26 cellular contexts compared by ENCODE assay signal in genomic region chr4:105422207-105422920, GRCh38.
"Had no signal": no experiment of that assay in that cellular context is flagged by ENCODE, and none has a peak within 500 bp of the region (broad histone marks: within the 10 kb centered on the region; RNA-seq: fewer than 3 reads in every experiment).

No MANE protein-coding gene starts in this region.

- H3K27me3 ChIP-seq: esophagus muscularis mucosa, foreskin keratinocyte, heart right ventricle, neutrophil, right atrium auricular region, spleen, stomach, thyroid gland, vagina had no signal

- H3K9me3 ChIP-seq: esophagus muscularis mucosa, left ventricle myocardium inferior, lower lobe of right lung, neutrophil, prostate gland, stomach, thyroid gland, vagina had no signal

- ATAC-seq: foreskin keratinocyte; heart right ventricle; left colon; lower lobe of right lung; naive thymus-derived CD8-positive, alpha-beta T cell; stimulated activated naive B cell treated with anti-CD40 and anti-IgM and Interleukin-4, amounts not matched to agents 10 μg/mL and 1 μg/mL and 100 μg/mL, for 72 hours had no signal

- H3K4me1 ChIP-seq: foreskin keratinocyte, heart right ventricle, left ventricle myocardium inferior, lower lobe of right lung, parathyroid adenoma, prostate gland, right atrium auricular region, spleen, stomach, thyroid gland, vagina had no signal

- H3K27ac ChIP-seq: coronary artery, esophagus muscularis mucosa, foreskin keratinocyte, heart right ventricle, left ventricle myocardium inferior, lower lobe of right lung, neutrophil, parathyroid adenoma, prostate gland, right atrium auricular region, skin epidermis, spleen, stomach, thyroid gland, vagina had no signal

- FAIRE-seq: endothelial cell of umbilical vein had no signal

- H3K36me3 ChIP-seq: prostate gland, thyroid gland had no signal

- H3K4me1 Mint-ChIP-seq: neural crest cell; stimulated activated naive B cell treated with anti-CD40 and anti-IgM and Interleukin-4, amounts not matched to agents 10 μg/mL and 1 μg/mL and 100 μg/mL, for 72 hours had no signal

- DNase-seq: dermis blood vessel endothelial cell; effector memory CD4-positive, alpha-beta T cell; foreskin keratinocyte; glutamatergic neuron; heart right ventricle; hippocampal formation; kidney glomerular epithelial cell; left colon; left ventricle myocardium inferior; lower lobe of right lung; naive thymus-derived CD8-positive, alpha-beta T cell; spleen; stimulated activated CD4-positive, alpha-beta T cell treated with anti-CD3 and anti-CD28 coated beads, Interleukin-4, amount 100 ng/mL, for 4 hours; stimulated activated naive B cell treated with anti-CD40 and anti-IgM and Interleukin-4, amounts not matched to agents 10 μg/mL and 1 μg/mL and 100 μg/mL, for 72 hours; stomach; thyroid gland had no signal

- H3K27me3 Mint-ChIP-seq: naive thymus-derived CD8-positive, alpha-beta T cell; stimulated activated naive B cell treated with anti-CD40 and anti-IgM and Interleukin-4, amounts not matched to agents 10 μg/mL and 1 μg/mL and 100 μg/mL, for 72 hours had no signal

- H3K4me3 ChIP-seq: coronary artery, esophagus muscularis mucosa, heart right ventricle, left ventricle myocardium inferior, lower lobe of right lung, prostate gland, right atrium auricular region, skin epidermis, spleen, stomach, thyroid gland, vagina had no signal

- H3K27ac Mint-ChIP-seq: stimulated activated naive B cell treated with anti-CD40 and anti-IgM and Interleukin-4, amounts not matched to agents 10 μg/mL and 1 μg/mL and 100 μg/mL, for 72 hours had no signal

- H3K4me3 Mint-ChIP-seq: naive thymus-derived CD8-positive, alpha-beta T cell; neural crest cell; stimulated activated naive B cell treated with anti-CD40 and anti-IgM and Interleukin-4, amounts not matched to agents 10 μg/mL and 1 μg/mL and 100 μg/mL, for 72 hours had no signal
